Comparison of ENCODE assay signal across 1 cellular context in the genomic region with DNA sequence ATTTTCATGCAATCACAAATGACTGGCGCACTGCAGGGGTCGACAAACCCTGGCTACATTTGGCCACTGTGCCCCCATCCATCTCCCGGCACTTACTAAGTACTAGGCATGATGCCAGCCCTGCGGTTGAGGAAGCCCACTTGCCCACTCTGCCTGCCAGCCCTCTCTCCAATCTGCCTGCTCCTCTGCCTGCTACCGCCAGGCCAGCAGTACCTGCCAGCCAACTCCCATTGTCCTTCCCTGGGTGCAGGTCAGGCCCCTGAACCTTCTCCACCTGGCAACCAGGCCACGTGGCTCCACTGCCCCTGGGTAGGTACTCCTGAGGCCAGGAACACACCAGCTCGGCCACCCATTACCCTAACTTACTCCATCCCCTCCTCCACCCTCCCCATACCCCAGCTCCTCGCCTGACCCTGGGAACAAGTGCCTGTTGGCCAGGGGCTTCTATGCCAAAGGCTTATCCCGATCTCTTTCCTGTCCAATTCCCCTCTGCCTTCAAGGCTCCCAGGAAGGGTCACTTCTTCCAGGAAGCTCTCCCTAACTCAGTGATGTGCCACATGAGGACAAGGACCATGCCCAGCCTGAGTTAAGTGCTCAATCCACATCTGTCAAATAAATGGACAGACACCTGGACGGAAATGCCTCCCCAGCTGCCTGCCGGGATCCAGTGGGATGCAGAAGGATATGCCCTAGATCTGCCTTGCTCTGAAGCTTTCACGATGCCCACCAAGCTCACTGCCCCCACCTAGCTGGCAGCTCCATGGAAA.
TF ChIP-seq lines count a peak whose summit lies in the region.

No MANE protein-coding gene starts in this region.

TF ChIP-seq in K562, 482 proteins besides CTCF, POLR2A, EP300 and RAD21:
- TF ChIP-seq ZFP36 (IDR thresholded peaks at IDR 0.05; ENCODE audit: low read depth, low read length, partially characterized antibody) (peak; percentile 21), RBFOX2 (IDR thresholded peaks at IDR 0.05; ENCODE audit: low read depth, low read length) (0 out of 2 replicates have a peak, but pooled peaks have one; percentile 5), CREM (IDR thresholded peaks at IDR 0.05; ENCODE audit: low read depth) (no peak)
